In genomic region chr3:39960515-39961403, GRCh38 we compare ENCODE assay signal across 11 cellular contexts.
A peak's percentile ranks its signal among the peaks of the same experiment; 100 is the strongest.
DNase-seq lines count a peak whose midpoint lies in the region; ATAC-seq and TF ChIP-seq lines count a peak whose summit lies in the region.
"Had no signal": no experiment of that assay in that cellular context is flagged by ENCODE, and none has a peak within 500 bp of the region (broad histone marks: within the 10 kb centered on the region; RNA-seq: fewer than 3 reads in every experiment).

No MANE protein-coding gene starts in this region.

- no peaks in the 10 kb centered on the region for H3K27me3 ChIP-seq in thoracic aorta (replicated peaks; ENCODE audit: insufficient read depth)
- H3K27me3 ChIP-seq in effector memory CD4-positive, alpha-beta T cell (replicated peaks; ENCODE audit: control insufficient read depth, insufficient read depth, low read length, poor library complexity, severe bottlenecking) = no peaks in the 10 kb centered on the region

- H3K9me3 Mint-ChIP-seq in type B pancreatic cell = no peaks in the 10 kb centered on the region

- H3K4me1 Mint-ChIP-seq in type B pancreatic cell (ENCODE audit: unreplicated experiment) = no peaks in the 10 kb centered on the region
- H3K4me1 Mint-ChIP-seq: stimulated activated naive CD8-positive, alpha-beta T cell treated with anti-CD3 and anti-CD28 coated beads, Interleukin-15, amount 100 ng/mL, for 72 hours had no signal

- no peak overlapping the region for H3K27ac Mint-ChIP-seq in type B pancreatic cell
- H3K27ac Mint-ChIP-seq: stimulated activated naive CD8-positive, alpha-beta T cell treated with anti-CD3 and anti-CD28 coated beads, Interleukin-15, amount 100 ng/mL, for 72 hours had no signal

- H3K36me3 ChIP-seq in thoracic aorta = no peaks in the 10 kb centered on the region
- H3K36me3 ChIP-seq in effector memory CD4-positive, alpha-beta T cell (ENCODE audit: control insufficient read depth, insufficient read depth, low read length) = no peaks in the 10 kb centered on the region

- TF ChIP-seq CTCF in thoracic aorta (IDR thresholded peaks at IDR 0.05) (no peak), type B pancreatic cell (conservative IDR thresholded peaks at IDR 0.05) (no peak), GM13977 (IDR thresholded peaks at IDR 0.05; ENCODE audit: extremely low read depth, insufficient read depth, missing control alignments) (no peak)

- H3K4me3 ChIP-seq in thoracic aorta = peak overlapping the region; percentile 2
- H3K4me3 ChIP-seq in effector memory CD4-positive, alpha-beta T cell (ENCODE audit: insufficient read depth, low read depth, low read length, poor library complexity, severe bottlenecking) = no peak overlapping the region

- H3K36me3 Mint-ChIP-seq in type B pancreatic cell = no peaks in the 10 kb centered on the region

- peaks cover 26 to 36% of the 10 kb centered on the region in 2 donors for H3K4me1 ChIP-seq in thoracic aorta (ENCODE audit: control insufficient read depth in 1 of 2, low read depth in 2 of 2)
- H3K4me1 ChIP-seq in effector memory CD4-positive, alpha-beta T cell (ENCODE audit: control insufficient read depth, insufficient read depth, low read length, poor library complexity, severe bottlenecking) = no peaks in the 10 kb centered on the region
- H3K4me1 ChIP-seq: Caco-2 had no signal

- in situ Hi-C loops in GM13977 (cut with MboI; ENCODE audit: low pct_unique_long_range_greater_than_20kb, low sequenced_read_pairs, unreplicated experiment) = no loop called here

- peak overlapping the region; percentile 39 to 58 for H3K27ac ChIP-seq in thoracic aorta
- no peak overlapping the region for H3K27ac ChIP-seq in effector memory CD4-positive, alpha-beta T cell (ENCODE audit: insufficient read depth, low read length, poor library complexity, severe bottlenecking)

- H3K27me3 Mint-ChIP-seq in type B pancreatic cell = peaks cover 6% of the 10 kb centered on the region

- no peaks in the 10 kb centered on the region for H3K9me3 ChIP-seq in thoracic aorta
- no peaks in the 10 kb centered on the region for H3K9me3 ChIP-seq in effector memory CD4-positive, alpha-beta T cell (ENCODE audit: control insufficient read depth, low read length)
- H3K9me3 ChIP-seq: Caco-2 had no signal

- DNase-seq in Kasumi-1 (lab: John Stamatoyannopoulos, UW) (peak; percentile 56 to 59), cerebellar cortex (ENCODE audit: low spot score) (peak; percentile 40), left cardiac atrium (no peak), thoracic aorta (ENCODE audit: low spot score) (no peak), NCI-H446 (lab: John Stamatoyannopoulos, UW) (no peak), type B pancreatic cell (ENCODE audit: extremely low spot score, unreplicated experiment) (no peak), GM13977 (ENCODE audit: low spot score) (no peak)
- DNase-seq in effector memory CD4-positive, alpha-beta T cell = no peak
- DNase-seq: activated CD4-positive, CD25-positive, alpha-beta regulatory T cell treated with anti-CD3 and anti-CD28 coated beads, Interleukin-2, amount 50 U/mL, for 72 hours; Caco-2; stimulated activated naive CD8-positive, alpha-beta T cell treated with anti-CD3 and anti-CD28 coated beads, Interleukin-15, amount 100 ng/mL, for 72 hours had no signal

- peak; percentile 65 to 80 for ATAC-seq in left cardiac atrium
- ATAC-seq in thoracic aorta (ENCODE audit: insufficient number of reproducible peaks, low FRiP score, low read depth) = no peak
- ATAC-seq: stimulated activated naive CD8-positive, alpha-beta T cell treated with anti-CD3 and anti-CD28 coated beads, Interleukin-15, amount 100 ng/mL, for 72 hours had no signal

- H3K4me3 Mint-ChIP-seq in type B pancreatic cell = no peak overlapping the region
- H3K4me3 Mint-ChIP-seq: stimulated activated naive CD8-positive, alpha-beta T cell treated with anti-CD3 and anti-CD28 coated beads, Interleukin-15, amount 100 ng/mL, for 72 hours had no signal

- intact Hi-C loops in left cardiac atrium (cut with DNase I) = no loop called here

Comparison
In these comparisons a context has a peak if more than half of its experiments do, and no peak if none do; other contexts are left out.
1. DNase-seq: peak in Kasumi-1 (2 of 2) and cerebellar cortex (single experiment); none in left cardiac atrium (single experiment), thoracic aorta (single experiment), effector memory CD4-positive, alpha-beta T cell (0 of 3), NCI-H446 (0 of 2), type B pancreatic cell (single experiment) and GM13977 (single experiment).